Comparison of ENCODE assay signal across 8 cellular contexts in the genomic region with DNA sequence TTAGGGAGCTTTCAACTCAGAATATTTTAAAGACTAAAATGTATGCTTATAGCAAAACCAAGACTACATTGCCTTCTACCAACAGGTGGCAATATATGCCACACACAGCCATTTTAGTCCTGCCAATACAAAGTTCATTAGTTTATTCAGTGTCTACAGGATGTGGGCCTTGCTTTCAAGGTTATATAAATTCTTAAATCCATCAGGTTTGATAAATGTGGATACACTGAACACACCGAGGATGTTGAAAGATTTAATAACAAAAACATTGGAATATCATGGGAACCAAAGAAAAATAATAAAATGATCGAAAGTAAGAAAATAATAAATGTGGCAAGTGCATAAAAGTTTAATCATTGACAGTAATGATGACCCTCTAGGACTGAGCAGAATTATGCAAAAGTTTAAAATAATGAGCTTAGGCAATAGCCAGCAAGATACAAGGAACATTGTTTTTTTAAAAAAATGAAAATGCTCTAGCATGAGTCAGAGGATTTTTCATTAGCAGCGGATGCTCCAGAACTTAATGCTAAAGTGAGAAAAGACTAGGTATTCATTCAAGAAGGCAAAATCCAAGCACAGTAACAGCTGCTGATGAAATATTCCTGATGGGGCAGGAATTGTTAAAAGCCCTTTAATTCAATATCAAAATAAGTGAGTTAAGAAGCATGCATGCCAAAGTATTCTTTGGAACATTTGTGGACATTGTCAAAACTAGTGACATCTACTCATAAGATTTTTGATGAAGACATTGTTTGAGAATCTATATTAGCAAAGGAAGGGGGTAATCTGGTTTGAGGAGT. TPM values are rescaled to one million over a fixed set of nuclear protein-coding genes. Genes with fewer than 3 reads are reported as not detected.
DNase-seq lines count a peak whose midpoint lies in the region; ATAC-seq and TF ChIP-seq lines count a peak whose summit lies in the region.

No MANE protein-coding gene starts in this region.

- peak; percentile 26 for DNase-seq in COLO829 (ENCODE audit: low spot score)
- peak; percentile 31 for DNase-seq in NCI-H748 treated with DMSO at 0.1 percent for 48 hours (lab: John Stamatoyannopoulos, UW)
- DNase-seq in fibroblast of gingiva (ENCODE audit: low read depth): peak; percentile 52
- no peak for DNase-seq in type B pancreatic cell (ENCODE audit: extremely low spot score, unreplicated experiment)
- no peak for DNase-seq in activated CD4-positive, alpha-beta T cell treated with anti-CD3 and anti-CD28 coated beads, Interleukin-2, amount 10 ng/mL, durations not matched to agents 24 days and 14 days
- no peak for DNase-seq in activated gamma-delta T cell (lab: John Stamatoyannopoulos, UW)
- DNase-seq in islet precursor cell: no peak

- no peaks in the 10 kb centered on the region for H3K27me3 Mint-ChIP-seq in type B pancreatic cell
- no peaks in the 10 kb centered on the region for H3K27me3 Mint-ChIP-seq in activated CD4-positive, alpha-beta T cell treated with anti-CD3 and anti-CD28 coated beads, Interleukin-2, amount 10 ng/mL, durations not matched to agents 24 days and 14 days

- no peaks in the 10 kb centered on the region for H3K9me3 Mint-ChIP-seq in type B pancreatic cell
- no peaks in the 10 kb centered on the region for H3K9me3 Mint-ChIP-seq in activated CD4-positive, alpha-beta T cell treated with anti-CD3 and anti-CD28 coated beads, Interleukin-2, amount 10 ng/mL, durations not matched to agents 24 days and 14 days

- H3K4me3 Mint-ChIP-seq in type B pancreatic cell: no peak overlapping the region
- no peak overlapping the region for H3K4me3 Mint-ChIP-seq in activated CD4-positive, alpha-beta T cell treated with anti-CD3 and anti-CD28 coated beads, Interleukin-2, amount 10 ng/mL, durations not matched to agents 24 days and 14 days

- H3K4me1 Mint-ChIP-seq in type B pancreatic cell (ENCODE audit: unreplicated experiment): no peaks in the 10 kb centered on the region
- H3K4me1 Mint-ChIP-seq in activated CD4-positive, alpha-beta T cell treated with anti-CD3 and anti-CD28 coated beads, Interleukin-2, amount 10 ng/mL, durations not matched to agents 24 days and 14 days: no peaks in the 10 kb centered on the region

- no peaks in the 10 kb centered on the region for H3K36me3 Mint-ChIP-seq in type B pancreatic cell
- H3K36me3 Mint-ChIP-seq in activated CD4-positive, alpha-beta T cell treated with anti-CD3 and anti-CD28 coated beads, Interleukin-2, amount 10 ng/mL, durations not matched to agents 24 days and 14 days (ENCODE audit: low read depth): no peaks in the 10 kb centered on the region

- TF ChIP-seq CTCF in type B pancreatic cell (conservative IDR thresholded peaks at IDR 0.05): peak; percentile 71

- intact Hi-C loops in activated CD4-positive, alpha-beta T cell treated with anti-CD3 and anti-CD28 coated beads, Interleukin-2, amount 10 ng/mL, durations not matched to agents 24 days and 14 days (cut with micrococcal nuclease): no loop called here

- no peak overlapping the region for H3K27ac Mint-ChIP-seq in type B pancreatic cell
- no peak overlapping the region for H3K27ac Mint-ChIP-seq in activated CD4-positive, alpha-beta T cell treated with anti-CD3 and anti-CD28 coated beads, Interleukin-2, amount 10 ng/mL, durations not matched to agents 24 days and 14 days

- peak; percentile 71 for ATAC-seq in GM21526 (IDR thresholded peaks at IDR 0.05; ENCODE audit: low FRiP score, unreplicated experiment)

RNA-seq across cellular contexts. Expression of gene SCN9A, which starts 14.2 kb away (rescaled TPM):
- 6.2 and 8.3 TPM in 2 replicates for total RNA-seq in type B pancreatic cell (ENCODE audit: low replicate concordance)
- total RNA-seq in activated CD4-positive, alpha-beta T cell treated with anti-CD3 and anti-CD28 coated beads, Interleukin-2, amount 10 ng/mL, durations not matched to agents 24 days and 14 days: not detected in 2 replicates

Comparison
In these comparisons a context has a peak if more than half of its experiments do, and no peak if none do; other contexts are left out.
1. DNase-seq: peak in COLO829 (single experiment), NCI-H748 treated with DMSO at 0.1 percent for 48 hours (single experiment) and fibroblast of gingiva (single experiment); none in type B pancreatic cell (single experiment), activated CD4-positive, alpha-beta T cell treated with anti-CD3 and anti-CD28 coated beads, Interleukin-2, amount 10 ng/mL, durations not matched to agents 24 days and 14 days (single experiment), activated gamma-delta T cell (single experiment) and islet precursor cell (single experiment).